ENCODE assay signal across 1 cellular context in genomic region chr7:103150192-103150591, GRCh38.
A peak's percentile ranks its signal among the peaks of the same experiment; 100 is the strongest.
TF ChIP-seq lines count a peak whose summit lies in the region.

No MANE protein-coding gene starts in this region.

TF ChIP-seq in K562, 482 proteins besides CTCF, POLR2A, EP300 and RAD21 (continued from another document and continues in another):
- TF ChIP-seq, protein P1, sequence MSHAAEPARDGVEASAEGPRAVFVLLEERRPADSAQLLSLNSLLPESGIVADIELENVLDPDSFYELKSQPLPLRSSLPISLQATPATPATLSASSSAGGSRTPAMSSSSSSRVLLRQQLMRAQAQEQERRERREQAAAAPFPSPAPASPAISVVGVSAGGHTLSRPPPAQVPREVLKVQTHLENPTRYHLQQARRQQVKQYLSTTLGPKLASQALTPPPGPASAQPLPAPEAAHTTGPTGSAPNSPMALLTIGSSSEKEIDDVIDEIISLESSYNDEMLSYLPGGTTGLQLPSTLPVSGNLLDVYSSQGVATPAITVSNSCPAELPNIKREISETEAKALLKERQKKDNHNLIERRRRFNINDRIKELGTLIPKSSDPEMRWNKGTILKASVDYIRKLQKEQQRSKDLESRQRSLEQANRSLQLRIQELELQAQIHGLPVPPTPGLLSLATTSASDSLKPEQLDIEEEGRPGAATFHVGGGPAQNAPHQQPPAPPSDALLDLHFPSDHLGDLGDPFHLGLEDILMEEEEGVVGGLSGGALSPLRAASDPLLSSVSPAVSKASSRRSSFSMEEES (CRISPR knock-in tag; IDR thresholded peaks at IDR 0.05) = no peak
- TF ChIP-seq ZNF274 (IDR thresholded peaks at IDR 0.05; ENCODE audit: borderline replicate concordance, low read depth, low read length) = no peak
- TF ChIP-seq, protein P2, sequence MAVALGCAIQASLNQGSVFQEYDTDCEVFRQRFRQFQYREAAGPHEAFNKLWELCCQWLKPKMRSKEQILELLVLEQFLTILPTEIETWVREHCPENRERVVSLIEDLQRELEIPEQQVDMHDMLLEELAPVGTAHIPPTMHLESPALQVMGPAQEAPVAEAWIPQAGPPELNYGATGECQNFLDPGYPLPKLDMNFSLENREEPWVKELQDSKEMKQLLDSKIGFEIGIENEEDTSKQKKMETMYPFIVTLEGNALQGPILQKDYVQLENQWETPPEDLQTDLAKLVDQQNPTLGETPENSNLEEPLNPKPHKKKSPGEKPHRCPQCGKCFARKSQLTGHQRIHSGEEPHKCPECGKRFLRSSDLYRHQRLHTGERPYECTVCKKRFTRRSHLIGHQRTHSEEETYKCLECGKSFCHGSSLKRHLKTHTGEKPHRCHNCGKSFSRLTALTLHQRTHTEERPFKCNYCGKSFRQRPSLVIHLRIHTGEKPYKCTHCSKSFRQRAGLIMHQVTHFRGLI (CRISPR knock-in tag; IDR thresholded peaks at IDR 0.05) = no peak
- no peak for TF ChIP-seq ZNF41 (CRISPR knock-in tag; conservative IDR thresholded peaks at IDR 0.05)
- no peak for TF ChIP-seq ZNF174 (CRISPR knock-in tag; IDR thresholded peaks at IDR 0.05)
- TF ChIP-seq TEAD4 (IDR thresholded peaks at IDR 0.05; ENCODE audit: low read length) = peak; percentile 90
- TF ChIP-seq TEAD4 (CRISPR knock-in tag; IDR thresholded peaks at IDR 0.05; ENCODE audit: borderline replicate concordance) = no peak
- no peak for TF ChIP-seq POLR2G (IDR thresholded peaks at IDR 0.05; ENCODE audit: low read depth, low read length)
- TF ChIP-seq TCF3 (CRISPR knock-in tag; IDR thresholded peaks at IDR 0.05) = peak; percentile 80
- peak; percentile 76; the same call in 1 of the 2 replicates for TF ChIP-seq KLF16 (IDR thresholded peaks at IDR 0.05)
- peak; percentile 45; the same call in 1 of the 2 replicates for TF ChIP-seq ZEB2 (IDR thresholded peaks at IDR 0.05)
- TF ChIP-seq, protein P3, sequence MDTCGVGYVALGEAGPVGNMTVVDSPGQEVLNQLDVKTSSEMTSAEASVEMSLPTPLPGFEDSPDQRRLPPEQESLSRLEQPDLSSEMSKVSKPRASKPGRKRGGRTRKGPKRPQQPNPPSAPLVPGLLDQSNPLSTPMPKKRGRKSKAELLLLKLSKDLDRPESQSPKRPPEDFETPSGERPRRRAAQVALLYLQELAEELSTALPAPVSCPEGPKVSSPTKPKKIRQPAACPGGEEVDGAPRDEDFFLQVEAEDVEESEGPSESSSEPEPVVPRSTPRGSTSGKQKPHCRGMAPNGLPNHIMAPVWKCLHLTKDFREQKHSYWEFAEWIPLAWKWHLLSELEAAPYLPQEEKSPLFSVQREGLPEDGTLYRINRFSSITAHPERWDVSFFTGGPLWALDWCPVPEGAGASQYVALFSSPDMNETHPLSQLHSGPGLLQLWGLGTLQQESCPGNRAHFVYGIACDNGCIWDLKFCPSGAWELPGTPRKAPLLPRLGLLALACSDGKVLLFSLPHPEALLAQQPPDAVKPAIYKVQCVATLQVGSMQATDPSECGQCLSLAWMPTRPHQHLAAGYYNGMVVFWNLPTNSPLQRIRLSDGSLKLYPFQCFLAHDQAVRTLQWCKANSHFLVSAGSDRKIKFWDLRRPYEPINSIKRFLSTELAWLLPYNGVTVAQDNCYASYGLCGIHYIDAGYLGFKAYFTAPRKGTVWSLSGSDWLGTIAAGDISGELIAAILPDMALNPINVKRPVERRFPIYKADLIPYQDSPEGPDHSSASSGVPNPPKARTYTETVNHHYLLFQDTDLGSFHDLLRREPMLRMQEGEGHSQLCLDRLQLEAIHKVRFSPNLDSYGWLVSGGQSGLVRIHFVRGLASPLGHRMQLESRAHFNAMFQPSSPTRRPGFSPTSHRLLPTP (IDR thresholded peaks at IDR 0.05; ENCODE audit: borderline replicate concordance, extremely low read depth, insufficient read length) = no peak
- TF ChIP-seq ZBTB8A (IDR thresholded peaks at IDR 0.05; ENCODE audit: partially characterized antibody) = no peak
- TF ChIP-seq RCOR1 (IDR thresholded peaks at IDR 0.05; ENCODE audit: borderline replicate concordance in 1 of 2, low read depth in 2 of 2, low read length in 2 of 2) = 0 out of 4 replicates have a peak, but pooled peaks of 1 of the 2 experiments have one; percentile 4
- TF ChIP-seq RHOXF2B (CRISPR knock-in tag; conservative IDR thresholded peaks at IDR 0.05) = no peak
- TF ChIP-seq ERF (CRISPR knock-in tag; IDR thresholded peaks at IDR 0.05) = no peak
- TF ChIP-seq SFPQ (IDR thresholded peaks at IDR 0.05; ENCODE audit: low read depth, low read length) = no peak
- TF ChIP-seq PML (IDR thresholded peaks at IDR 0.05; ENCODE audit: low read length) = peak; percentile 54; the same call in 1 of the 2 replicates
- no peak for TF ChIP-seq ETS2 (tag; IDR thresholded peaks at IDR 0.05; ENCODE audit: borderline replicate concordance, poor library complexity, severe bottlenecking)
- TF ChIP-seq BHLHE40 (IDR thresholded peaks at IDR 0.05; ENCODE audit: low read length) = 0 out of 2 replicates have a peak, but pooled peaks have one; percentile 28
- TF ChIP-seq SRSF3 (IDR thresholded peaks at IDR 0.05; ENCODE audit: insufficient read depth, low read length) = no peak
- TF ChIP-seq YBX1 (IDR thresholded peaks at IDR 0.05) = no peak
- TF ChIP-seq PKNOX1 (IDR thresholded peaks at IDR 0.05) = no peak; the same call in 1 of the 2 replicates
- TF ChIP-seq TEAD1 (CRISPR knock-in tag; IDR thresholded peaks at IDR 0.05) = 0 out of 4 replicates have a peak, but pooled peaks of 1 of the 2 experiments have one; percentile 38
- peak; percentile 26; the same call in 1 of the 2 replicates for TF ChIP-seq PHB2 (IDR thresholded peaks at IDR 0.05; ENCODE audit: low read depth)
- no peak for TF ChIP-seq CEBPB (tag; IDR thresholded peaks at IDR 0.05)
- no peak for TF ChIP-seq FOXK2 (conservative IDR thresholded peaks at IDR 0.05 in 1 of 2, IDR thresholded peaks at IDR 0.05 in 1 of 2; ENCODE audit: low read depth in 2 of 2)
- peak; percentile 72 for TF ChIP-seq POLR2AphosphoS5 (IDR thresholded peaks at IDR 0.05; ENCODE audit: control insufficient read depth, insufficient read depth, low read depth, low read length)
- no peak for TF ChIP-seq PREB (CRISPR knock-in tag; IDR thresholded peaks at IDR 0.05)
- TF ChIP-seq, protein P4, sequence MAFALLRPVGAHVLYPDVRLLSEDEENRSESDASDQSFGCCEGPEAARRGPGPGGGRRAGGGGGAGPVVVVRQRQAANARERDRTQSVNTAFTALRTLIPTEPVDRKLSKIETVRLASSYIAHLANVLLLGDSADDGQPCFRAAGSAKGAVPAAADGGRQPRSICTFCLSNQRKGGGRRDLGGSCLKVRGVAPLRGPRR (CRISPR knock-in tag; IDR thresholded peaks at IDR 0.05) = no peak
- TF ChIP-seq MLLT1 (IDR thresholded peaks at IDR 0.05) = peak in 1 of 2 experiments; percentile 26; a peak in 1 of 4 replicates
- TF ChIP-seq, protein P5, sequence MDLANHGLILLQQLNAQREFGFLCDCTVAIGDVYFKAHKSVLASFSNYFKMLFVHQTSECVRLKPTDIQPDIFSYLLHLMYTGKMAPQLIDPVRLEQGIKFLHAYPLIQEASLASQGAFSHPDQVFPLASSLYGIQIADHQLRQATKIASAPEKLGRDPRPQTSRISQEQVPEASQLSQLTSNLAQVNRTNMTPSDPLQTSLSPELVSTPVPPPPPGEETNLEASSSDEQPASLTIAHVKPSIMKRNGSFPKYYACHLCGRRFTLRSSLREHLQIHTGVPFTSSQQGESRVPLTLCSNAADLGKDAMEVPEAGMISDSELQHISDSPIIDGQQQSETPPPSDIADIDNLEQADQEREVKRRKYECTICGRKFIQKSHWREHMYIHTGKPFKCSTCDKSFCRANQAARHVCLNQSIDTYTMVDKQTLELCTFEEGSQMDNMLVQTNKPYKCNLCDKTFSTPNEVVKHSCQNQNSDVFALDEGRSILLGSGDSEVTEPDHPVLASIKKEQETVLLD (IDR thresholded peaks at IDR 0.05) = peak; percentile 44; the same call in 1 of the 2 replicates
- no peak for TF ChIP-seq KAT7 (CRISPR knock-in tag; IDR thresholded peaks at IDR 0.05; ENCODE audit: borderline replicate concordance)
- no peak for TF ChIP-seq MXI1 (IDR thresholded peaks at IDR 0.05; ENCODE audit: low read depth, low read length)
- TF ChIP-seq, protein P6, sequence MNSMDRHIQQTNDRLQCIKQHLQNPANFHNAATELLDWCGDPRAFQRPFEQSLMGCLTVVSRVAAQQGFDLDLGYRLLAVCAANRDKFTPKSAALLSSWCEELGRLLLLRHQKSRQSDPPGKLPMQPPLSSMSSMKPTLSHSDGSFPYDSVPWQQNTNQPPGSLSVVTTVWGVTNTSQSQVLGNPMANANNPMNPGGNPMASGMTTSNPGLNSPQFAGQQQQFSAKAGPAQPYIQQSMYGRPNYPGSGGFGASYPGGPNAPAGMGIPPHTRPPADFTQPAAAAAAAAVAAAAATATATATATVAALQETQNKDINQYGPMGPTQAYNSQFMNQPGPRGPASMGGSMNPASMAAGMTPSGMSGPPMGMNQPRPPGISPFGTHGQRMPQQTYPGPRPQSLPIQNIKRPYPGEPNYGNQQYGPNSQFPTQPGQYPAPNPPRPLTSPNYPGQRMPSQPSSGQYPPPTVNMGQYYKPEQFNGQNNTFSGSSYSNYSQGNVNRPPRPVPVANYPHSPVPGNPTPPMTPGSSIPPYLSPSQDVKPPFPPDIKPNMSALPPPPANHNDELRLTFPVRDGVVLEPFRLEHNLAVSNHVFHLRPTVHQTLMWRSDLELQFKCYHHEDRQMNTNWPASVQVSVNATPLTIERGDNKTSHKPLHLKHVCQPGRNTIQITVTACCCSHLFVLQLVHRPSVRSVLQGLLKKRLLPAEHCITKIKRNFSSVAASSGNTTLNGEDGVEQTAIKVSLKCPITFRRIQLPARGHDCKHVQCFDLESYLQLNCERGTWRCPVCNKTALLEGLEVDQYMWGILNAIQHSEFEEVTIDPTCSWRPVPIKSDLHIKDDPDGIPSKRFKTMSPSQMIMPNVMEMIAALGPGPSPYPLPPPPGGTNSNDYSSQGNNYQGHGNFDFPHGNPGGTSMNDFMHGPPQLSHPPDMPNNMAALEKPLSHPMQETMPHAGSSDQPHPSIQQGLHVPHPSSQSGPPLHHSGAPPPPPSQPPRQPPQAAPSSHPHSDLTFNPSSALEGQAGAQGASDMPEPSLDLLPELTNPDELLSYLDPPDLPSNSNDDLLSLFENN (IDR thresholded peaks at IDR 0.05; ENCODE audit: low read depth in 2 of 2, low read length in 2 of 2) = peak in 1 of 2 experiments; percentile 33; a peak in 1 of 4 replicates
- no peak for TF ChIP-seq MEF2A (IDR thresholded peaks at IDR 0.05; ENCODE audit: control insufficient read depth, low read depth, low read length)
- TF ChIP-seq ZFPM2 (CRISPR knock-in tag; IDR thresholded peaks at IDR 0.05) = no peak
- TF ChIP-seq SMC3 (conservative IDR thresholded peaks at IDR 0.05; ENCODE audit: insufficient read depth, low read depth, low read length) = no peak
- TF ChIP-seq CREB1 (IDR thresholded peaks at IDR 0.05) = peak; percentile 17; the same call in 1 of the 2 replicates
- TF ChIP-seq CREB1 (CRISPR knock-in tag; IDR thresholded peaks at IDR 0.05) = no peak
- TF ChIP-seq CC2D1A (IDR thresholded peaks at IDR 0.05) = peak; percentile 56; the same call in 1 of the 2 replicates
- TF ChIP-seq ARID1B (IDR thresholded peaks at IDR 0.05) = peak; percentile 88
- TF ChIP-seq PPARD (CRISPR knock-in tag; IDR thresholded peaks at IDR 0.05) = no peak
- no peak for TF ChIP-seq ZNF589 (CRISPR knock-in tag; IDR thresholded peaks at IDR 0.05; ENCODE audit: low read depth)
- TF ChIP-seq NCOR1 (IDR thresholded peaks at IDR 0.05) = peak; percentile 79
- TF ChIP-seq ZFX (CRISPR knock-in tag; IDR thresholded peaks at IDR 0.05) = no peak
- no peak for TF ChIP-seq ZNF121 (CRISPR knock-in tag; conservative IDR thresholded peaks at IDR 0.05)
- no peak for TF ChIP-seq KLF1 (tag; IDR thresholded peaks at IDR 0.05)
- TF ChIP-seq, protein P7, sequence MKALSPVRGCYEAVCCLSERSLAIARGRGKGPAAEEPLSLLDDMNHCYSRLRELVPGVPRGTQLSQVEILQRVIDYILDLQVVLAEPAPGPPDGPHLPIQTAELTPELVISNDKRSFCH (CRISPR knock-in tag; IDR thresholded peaks at IDR 0.05) = no peak
- TF ChIP-seq, protein P7 (tag; IDR thresholded peaks at IDR 0.05) = no peak
